30 cellular contexts compared by ENCODE assay signal in genomic region chr12:57500213-57500612, GRCh38. TPM values are rescaled to one million over a fixed set of nuclear protein-coding genes. Genes with fewer than 3 reads are reported as not detected.
"Had no signal": no experiment of that assay in that cellular context is flagged by ENCODE, and none has a peak within 500 bp of the region (broad histone marks: within the 10 kb centered on the region; RNA-seq: fewer than 3 reads in every experiment).

No MANE protein-coding gene starts in this region.

- H3K27ac Mint-ChIP-seq: dendritic cell treated with granulocyte-macrophage colony-stimulating factor and Interleukin-4, amounts not matched to agents 40 ng/mL and 50 ng/mL, for 4 days; endodermal cell; progenitor cell of endocrine pancreas; stimulated activated naive CD8-positive, alpha-beta T cell treated with anti-CD3 and anti-CD28 coated beads, Interleukin-15, amount 100 ng/mL, for 72 hours had no signal

- H3K9me3 ChIP-seq: colonic mucosa, left ventricle myocardium inferior, lower lobe of right lung, pancreas, right lobe of liver, suprapubic skin, transverse colon, upper lobe of right lung, uterus had no signal

- DNase-seq: colonic mucosa; effector CD8-positive, alpha-beta T cell; endodermal cell; foreskin fibroblast; hypothalamus; immature natural killer cell; islet precursor cell; kidney glomerular epithelial cell; left colon; left ventricle myocardium inferior; lower lobe of right lung; natural killer cell; right lobe of liver; small intestine; stimulated activated CD4-positive, alpha-beta T cell treated with anti-CD3 and anti-CD28 coated beads, Interleukin-12 subunit alpha, Interleukin-12 subunit beta, amount 100 ng/mL, for 4 hours; stimulated activated CD4-positive, alpha-beta T cell treated with anti-CD3 and anti-CD28 coated beads, Interleukin-1b, Interleukin-23, amount 100 ng/mL, for 48 hours; stimulated activated CD4-positive, alpha-beta T cell treated with anti-CD3 and anti-CD28 coated beads, Interleukin-4, amount 100 ng/mL, for 1 hour; stimulated activated CD8-positive, alpha-beta memory T cell treated with anti-CD3 and anti-CD28 coated beads, Interleukin-4, amount 100 ng/mL, for 48 hours; stimulated activated naive CD4-positive, alpha-beta T cell; stimulated activated naive CD8-positive, alpha-beta T cell treated with anti-CD3 and anti-CD28 coated beads, Interleukin-15, amount 100 ng/mL, for 72 hours; transverse colon; upper lobe of right lung; uterus had no signal

- FAIRE-seq: pancreas, small intestine had no signal

- H3K4me3 Mint-ChIP-seq: dendritic cell treated with granulocyte-macrophage colony-stimulating factor and Interleukin-4, amounts not matched to agents 40 ng/mL and 50 ng/mL, for 4 days; endodermal cell; immature natural killer cell; natural killer cell; stimulated activated naive CD8-positive, alpha-beta T cell treated with anti-CD3 and anti-CD28 coated beads, Interleukin-15, amount 100 ng/mL, for 72 hours had no signal

- H3K36me3 ChIP-seq: uterus had no signal

- H3K27me3 ChIP-seq: colonic mucosa, pancreas, right lobe of liver, suprapubic skin, transverse colon, upper lobe of right lung, uterus had no signal

- H3K27me3 Mint-ChIP-seq: dendritic cell treated with granulocyte-macrophage colony-stimulating factor and Interleukin-4, amounts not matched to agents 40 ng/mL and 50 ng/mL, for 4 days; progenitor cell of endocrine pancreas; stimulated activated naive CD8-positive, alpha-beta T cell treated with anti-CD3 and anti-CD28 coated beads, Interleukin-15, amount 100 ng/mL, for 72 hours had no signal

- H3K27ac ChIP-seq: colonic mucosa, epithelial cell of prostate, left ventricle myocardium inferior, lower lobe of right lung, pancreas, right lobe of liver, suprapubic skin, transverse colon, upper lobe of right lung, uterus had no signal

- H3K4me1 Mint-ChIP-seq: endodermal cell had no signal

- H3K9me3 Mint-ChIP-seq: dendritic cell treated with granulocyte-macrophage colony-stimulating factor and Interleukin-4, amounts not matched to agents 40 ng/mL and 50 ng/mL, for 4 days; immature natural killer cell; natural killer cell; stimulated activated naive CD8-positive, alpha-beta T cell treated with anti-CD3 and anti-CD28 coated beads, Interleukin-15, amount 100 ng/mL, for 72 hours had no signal

- H3K4me1 ChIP-seq: colonic mucosa, left ventricle myocardium inferior, lower lobe of right lung, pancreas, right lobe of liver, suprapubic skin, transverse colon, upper lobe of right lung, uterus had no signal

- H3K4me3 ChIP-seq: colonic mucosa, left ventricle myocardium inferior, lower lobe of right lung, pancreas, right lobe of liver, suprapubic skin, transverse colon, upper lobe of right lung, uterus had no signal

- ATAC-seq: esophagus mucosa; left colon; natural killer cell; pancreas; right lobe of liver; stimulated activated naive CD8-positive, alpha-beta T cell treated with anti-CD3 and anti-CD28 coated beads, Interleukin-15, amount 100 ng/mL, for 72 hours; upper lobe of right lung had no signal

RNA-seq across cellular contexts. Expression of gene ARHGAP9, which starts 20.5 kb away (rescaled TPM):
- polyA plus RNA-seq: neural cell had no signal
